Comparison of ENCODE assay signal across 32 cellular contexts in the genomic region with DNA sequence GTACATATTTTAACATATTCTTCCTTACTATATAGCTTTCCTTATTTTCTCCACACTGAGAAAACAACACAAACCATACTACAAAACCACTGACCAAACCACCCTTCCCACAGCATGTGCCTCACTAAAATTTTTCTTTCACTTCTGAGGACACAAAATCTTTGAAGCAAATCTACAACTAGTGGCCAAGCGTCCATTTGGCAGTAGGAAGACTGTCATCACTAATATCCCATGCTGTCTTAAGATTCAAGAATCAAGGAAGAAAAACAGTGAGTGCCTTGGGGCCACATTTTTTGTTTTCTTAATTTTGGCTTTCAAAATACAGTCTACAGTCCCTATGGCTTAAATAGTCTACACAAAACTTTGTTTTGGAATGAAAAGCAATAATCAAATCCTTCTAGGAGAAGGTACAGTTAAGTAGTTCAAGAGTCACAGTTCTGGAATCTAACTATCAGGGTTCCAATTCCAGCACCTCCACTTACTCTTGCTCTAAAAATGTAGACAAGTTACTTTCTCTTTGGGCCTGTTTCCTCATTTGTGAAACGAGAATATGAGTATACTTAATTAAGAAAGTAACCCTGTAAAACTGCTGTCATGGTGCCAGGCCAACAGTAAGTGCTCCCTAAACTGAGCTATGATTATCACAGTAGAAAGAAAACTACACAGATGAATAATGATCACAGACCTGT.
DNase-seq lines count a peak whose midpoint lies in the region; ATAC-seq and TF ChIP-seq lines count a peak whose summit lies in the region.
"Had no signal": no experiment of that assay in that cellular context is flagged by ENCODE, and none has a peak within 500 bp of the region (broad histone marks: within the 10 kb centered on the region; RNA-seq: fewer than 3 reads in every experiment).

No MANE protein-coding gene starts in this region.

- peak overlapping the region; percentile 21; the same call in 1 of the 2 replicates for H3K27ac Mint-ChIP-seq in WTC11
- H3K27ac Mint-ChIP-seq in type B pancreatic cell = no peak overlapping the region
- H3K27ac Mint-ChIP-seq: activated naive CD4-positive, alpha-beta T cell treated with anti-CD3 and anti-CD28 coated beads, Interleukin-2, amount 10 ng/mL, durations not matched to agents 7 days and 5 days; activated T-helper 17 cell treated with anti-CD3 and anti-CD28 coated beads, Interleukin-2, amount 50 U/mL, for 72 hours; CD4-positive, alpha-beta T cell; naive B cell had no signal

- H3K36me3 Mint-ChIP-seq in WTC11 = no peaks in the 10 kb centered on the region
- peaks cover 16% of the 10 kb centered on the region for H3K36me3 Mint-ChIP-seq in type B pancreatic cell
- H3K36me3 Mint-ChIP-seq: activated naive CD4-positive, alpha-beta T cell treated with anti-CD3 and anti-CD28 coated beads, Interleukin-2, amount 10 ng/mL, durations not matched to agents 7 days and 5 days; naive B cell had no signal

- peak overlapping the region; percentile 47 for H2AFZ ChIP-seq in GM23248
- H2AFZ ChIP-seq: PC-9 had no signal

- DNase-seq in AG10803 (ENCODE audit: low read depth) = peak; percentile 52
- peak; percentile 68 for DNase-seq in GM23248
- no peak for DNase-seq in WTC11 (ENCODE audit: low spot score)
- DNase-seq in fibroblast of peridontal ligament (ENCODE audit: extremely low read depth) = peak; percentile 54
- DNase-seq in COLO829 (ENCODE audit: low spot score) = no peak
- no peak for DNase-seq in activated CD4-positive, alpha-beta T cell treated with anti-CD3 and anti-CD28 coated beads, Interleukin-2, amount 50 U/mL, for 4 hours
- no peak for DNase-seq in dedifferentiated amniotic fluid mesenchymal stem cell (ENCODE audit: extremely low spot score)
- DNase-seq in type B pancreatic cell (ENCODE audit: extremely low spot score, unreplicated experiment) = no peak
- DNase-seq: activated CD4-positive, alpha-beta T cell treated with anti-CD3 and anti-CD28 coated beads for 4 hours; activated naive CD4-positive, alpha-beta T cell treated with anti-CD3 and anti-CD28 coated beads, Interleukin-2, amount 10 ng/mL, durations not matched to agents 7 days and 5 days; brain microvascular endothelial cell; CD4-positive, alpha-beta T cell; head of caudate nucleus; KBM-7; MG63; midbrain; naive B cell; NCI-H1105 treated with DMSO at 0.1 percent for 48 hours; NCI-H187 treated with DMSO at 0.1 percent for 48 hours; NCI-H2171 treated with DMSO at 0.1 percent for 48 hours; NCI-H524 treated with DMSO at 0.1 percent for 48 hours; PC-9; SIG-M5; sigmoid colon; stimulated activated CD4-positive, alpha-beta T cell treated with anti-CD3 and anti-CD28 coated beads, Interleukin-4, amount 100 ng/mL, for 1 hour; SW 1271; T-helper 9 cell; thyroid gland had no signal

- H3K4me1 ChIP-seq in GM23248 (ENCODE audit: insufficient read depth) = peaks cover 27% of the 10 kb centered on the region
- H3K4me1 ChIP-seq: prostate gland had no signal

- in situ Hi-C loops in GM23248 (cut with MboI) = no loop called here

- no peaks in the 10 kb centered on the region for H3K27me3 ChIP-seq in GM23248 (replicated peaks; ENCODE audit: insufficient read depth)
- H3K27me3 ChIP-seq: brain microvascular endothelial cell, MG63, neutrophil, sigmoid colon, thyroid gland had no signal

- no peaks in the 10 kb centered on the region for H3K27me3 Mint-ChIP-seq in WTC11 (ENCODE audit: low read depth)
- no peaks in the 10 kb centered on the region for H3K27me3 Mint-ChIP-seq in type B pancreatic cell
- H3K27me3 Mint-ChIP-seq: activated naive CD4-positive, alpha-beta T cell treated with anti-CD3 and anti-CD28 coated beads, Interleukin-2, amount 10 ng/mL, durations not matched to agents 7 days and 5 days; activated T-helper 17 cell treated with anti-CD3 and anti-CD28 coated beads, Interleukin-2, amount 50 U/mL, for 72 hours; CD4-positive, alpha-beta T cell; naive B cell had no signal

- peaks cover 14% of the 10 kb centered on the region for H3F3A ChIP-seq in GM23248 (ENCODE audit: insufficient read depth)

- H3K4me1 Mint-ChIP-seq in WTC11 (peaks cover 27% of the 10 kb centered on the region), type B pancreatic cell (ENCODE audit: unreplicated experiment) (peaks cover 30% of the 10 kb centered on the region)
- H3K4me1 Mint-ChIP-seq: activated naive CD4-positive, alpha-beta T cell treated with anti-CD3 and anti-CD28 coated beads, Interleukin-2, amount 10 ng/mL, durations not matched to agents 7 days and 5 days; activated T-helper 17 cell treated with anti-CD3 and anti-CD28 coated beads, Interleukin-2, amount 50 U/mL, for 72 hours; naive B cell had no signal

- no peak overlapping the region for H3K4me3 Mint-ChIP-seq in WTC11
- no peak overlapping the region for H3K4me3 Mint-ChIP-seq in type B pancreatic cell
- H3K4me3 Mint-ChIP-seq: activated naive CD4-positive, alpha-beta T cell treated with anti-CD3 and anti-CD28 coated beads, Interleukin-2, amount 10 ng/mL, durations not matched to agents 7 days and 5 days; activated T-helper 17 cell treated with anti-CD3 and anti-CD28 coated beads, Interleukin-2, amount 50 U/mL, for 72 hours; CD4-positive, alpha-beta T cell; naive B cell had no signal

- peak overlapping the region; percentile 73 for H3K4me2 ChIP-seq in GM23248 (ENCODE audit: unreplicated experiment)
- H3K4me2 ChIP-seq: PC-9 had no signal

- peaks cover 83% of the 10 kb centered on the region for H3K79me2 ChIP-seq in GM23248 (ENCODE audit: insufficient read depth)

- CTCF ChIA-PET in WTC11 (lab: Charles Lee) = interaction anchor here (0.5 kb wide), 1 partner anchor 202 kb away, joined by 5 read pairs; no protein-coding TSS in a partner anchor

- H3K36me3 ChIP-seq in GM23248 (ENCODE audit: low read depth) = no peaks in the 10 kb centered on the region
- H3K36me3 ChIP-seq: brain microvascular endothelial cell, MG63, neutrophil, prostate gland, sigmoid colon, thyroid gland had no signal

- no peaks in the 10 kb centered on the region for H3K9me2 ChIP-seq in GM23248 (ENCODE audit: insufficient read depth)

- H3K9me3 ChIP-seq in GM23248 (ENCODE audit: low read depth) = no peaks in the 10 kb centered on the region
- H3K9me3 ChIP-seq: neutrophil, prostate gland, sigmoid colon, thyroid gland had no signal

- WGBS in GM23248 (ENCODE audit: low coverage in 1 of 2, low lambda C conversion rate in 2 of 2, missing lambda C conversion rate in 2 of 2), 2 experiments = 9 to 15% methylated on average over 2 of the region's 2 CpGs

- peak overlapping the region; percentile 57 for H3K27ac ChIP-seq in GM23248
- H3K27ac ChIP-seq: brain microvascular endothelial cell, neutrophil, PC-9, prostate gland, thyroid gland, VCaP had no signal

- POLR2A ChIA-PET in WTC11 (lab: Charles Lee) = no interaction called here

- no peak for ATAC-seq in WTC11
- ATAC-seq: activated T-helper 17 cell treated with anti-CD3 and anti-CD28 coated beads, Interleukin-2, amount 50 U/mL, for 72 hours had no signal

- TF ChIP-seq CTCF in AG10803 (conservative IDR thresholded peaks at IDR 0.05; ENCODE audit: low read length) (no peak), WTC11 (IDR thresholded peaks at IDR 0.05) (no peak), type B pancreatic cell (conservative IDR thresholded peaks at IDR 0.05) (no peak)

- no peaks in the 10 kb centered on the region for H4K20me1 ChIP-seq in GM23248 (ENCODE audit: insufficient read depth)

- H3K9ac ChIP-seq in GM23248 = no peak overlapping the region

- H3K9me3 Mint-ChIP-seq in WTC11 (no peaks in the 10 kb centered on the region; the same call in 1 of the 2 replicates), type B pancreatic cell (no peaks in the 10 kb centered on the region)
- H3K9me3 Mint-ChIP-seq: activated T-helper 17 cell treated with anti-CD3 and anti-CD28 coated beads, Interleukin-2, amount 50 U/mL, for 72 hours; CD4-positive, alpha-beta T cell had no signal

- H3K4me3 ChIP-seq in AG10803 (ENCODE audit: low read length) (no peak overlapping the region), GM23248 (peak overlapping the region; percentile 47)
- H3K4me3 ChIP-seq: MG63, PC-9, prostate gland, sigmoid colon, thyroid gland had no signal

TF ChIP-seq in WTC11, 78 proteins besides CTCF, POLR2A, EP300 and RAD21 (continues in another document):
- TF ChIP-seq NFYB (CRISPR knock-in tag; conservative IDR thresholded peaks at IDR 0.05; ENCODE audit: low read depth) (no peak), TEAD1 (CRISPR knock-in tag; IDR thresholded peaks at IDR 0.05) (no peak), ZNF423 (CRISPR knock-in tag; IDR thresholded peaks at IDR 0.05) (no peak), CREM (CRISPR knock-in tag; IDR thresholded peaks at IDR 0.05) (no peak), GRHL2 (CRISPR knock-in tag; IDR thresholded peaks at IDR 0.05; ENCODE audit: insufficient replicate concordance, severe bottlenecking) (no peak), ZNF416 (CRISPR knock-in tag; IDR thresholded peaks at IDR 0.05) (no peak), ZBTB21 (CRISPR knock-in tag; IDR thresholded peaks at IDR 0.05; ENCODE audit: borderline replicate concordance) (no peak), E2F1 (CRISPR knock-in tag; IDR thresholded peaks at IDR 0.05) (no peak), GABPB1 (CRISPR knock-in tag; IDR thresholded peaks at IDR 0.05) (no peak)
- TF ChIP-seq, protein P1, sequence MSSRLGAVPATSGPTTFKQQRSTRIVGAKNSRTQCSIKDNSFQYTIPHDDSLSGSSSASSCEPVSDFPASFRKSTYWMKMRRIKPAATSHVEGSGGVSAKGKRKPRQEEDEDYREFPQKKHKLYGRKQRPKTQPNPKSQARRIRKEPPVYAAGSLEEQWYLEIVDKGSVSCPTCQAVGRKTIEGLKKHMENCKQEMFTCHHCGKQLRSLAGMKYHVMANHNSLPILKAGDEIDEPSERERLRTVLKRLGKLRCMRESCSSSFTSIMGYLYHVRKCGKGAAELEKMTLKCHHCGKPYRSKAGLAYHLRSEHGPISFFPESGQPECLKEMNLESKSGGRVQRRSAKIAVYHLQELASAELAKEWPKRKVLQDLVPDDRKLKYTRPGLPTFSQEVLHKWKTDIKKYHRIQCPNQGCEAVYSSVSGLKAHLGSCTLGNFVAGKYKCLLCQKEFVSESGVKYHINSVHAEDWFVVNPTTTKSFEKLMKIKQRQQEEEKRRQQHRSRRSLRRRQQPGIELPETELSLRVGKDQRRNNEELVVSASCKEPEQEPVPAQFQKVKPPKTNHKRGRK (CRISPR knock-in tag; IDR thresholded peaks at IDR 0.05; ENCODE audit: borderline replicate concordance) = no peak

Comparison
In these comparisons a context has a peak if more than half of its experiments do, and no peak if none do; other contexts are left out.
1. DNase-seq: peak in AG10803 (single experiment), GM23248 (single experiment) and fibroblast of peridontal ligament (single experiment); none in WTC11 (single experiment), COLO829 (single experiment), activated CD4-positive, alpha-beta T cell treated with anti-CD3 and anti-CD28 coated beads, Interleukin-2, amount 50 U/mL, for 4 hours (0 of 2), dedifferentiated amniotic fluid mesenchymal stem cell (single experiment) and type B pancreatic cell (single experiment).